Comparison of ENCODE assay signal across 8 cellular contexts in the genomic region with DNA sequence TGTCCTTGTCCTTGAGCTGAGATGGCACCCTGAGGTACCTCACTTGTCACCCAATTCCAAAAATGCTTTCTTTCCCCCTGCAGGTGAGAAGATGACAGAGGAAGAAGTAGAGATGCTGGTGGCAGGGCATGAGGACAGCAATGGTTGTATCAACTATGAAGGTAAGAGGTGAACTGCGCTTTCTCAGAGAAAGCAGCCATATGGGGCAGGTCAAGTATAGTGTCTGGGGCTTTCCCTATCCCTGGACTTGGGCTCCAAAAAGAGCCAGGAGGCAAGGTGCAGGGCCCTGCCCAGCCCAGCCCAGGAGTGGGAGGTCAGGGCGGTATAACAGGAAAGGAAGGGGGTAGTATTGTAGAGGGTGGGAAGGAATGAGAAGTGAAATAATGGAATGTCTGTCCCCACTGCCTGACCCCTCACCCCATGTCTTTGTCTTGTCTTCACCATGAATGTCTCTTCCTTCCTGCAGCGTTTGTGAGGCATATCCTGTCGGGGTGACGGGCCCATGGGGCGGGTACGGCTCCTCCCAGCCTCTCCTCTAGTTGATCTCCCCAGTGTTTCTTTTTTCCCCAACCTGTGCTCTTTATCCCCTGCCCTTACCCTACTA. TPM values are rescaled to one million over a fixed set of nuclear protein-coding genes. Genes with fewer than 3 reads are reported as not detected.
A peak's percentile ranks its signal among the peaks of the same experiment; 100 is the strongest.
DNase-seq lines count a peak whose midpoint lies in the region; ATAC-seq lines count a peak whose summit lies in the region.

No MANE protein-coding gene starts in this region.

- H3K4me2 ChIP-seq in trophoblast cell (ENCODE audit: low read length): peak overlapping the region; percentile 83

- H2BK5ac ChIP-seq in trophoblast cell (ENCODE audit: low read depth, low read length, poor library complexity): no peak overlapping the region

- H2BK120ac ChIP-seq in trophoblast cell (ENCODE audit: insufficient read depth, low read length, poor library complexity): no peak overlapping the region

- peak overlapping the region; percentile 50 for H3K4me3 ChIP-seq in trophoblast cell (ENCODE audit: low read depth, low read length)

- no peak overlapping the region for H3K18ac ChIP-seq in trophoblast cell (ENCODE audit: low read length)

- H2BK12ac ChIP-seq in trophoblast cell (ENCODE audit: low read length): no peak overlapping the region

- H3K9me3 ChIP-seq in trophoblast cell (ENCODE audit: insufficient read depth, low read depth, low read length): peaks cover 4% of the 10 kb centered on the region

- H3K36me3 ChIP-seq in trophoblast cell (ENCODE audit: control insufficient read depth in 1 of 2, insufficient read depth in 2 of 2, low read length in 2 of 2): peaks cover 52 to 61% of the 10 kb centered on the region in 2 experiments

- H3K9me3 Mint-ChIP-seq in IgD-negative memory B cell: no peaks in the 10 kb centered on the region

- H4K91ac ChIP-seq in trophoblast cell (ENCODE audit: low read depth, low read length): no peak overlapping the region

- H3K27ac ChIP-seq in epithelial cell of prostate (peak overlapping the region; percentile 94), trophoblast cell (ENCODE audit: low read depth, low read length) (peak overlapping the region; percentile 18)

- no peak overlapping the region for H4K8ac ChIP-seq in trophoblast cell (ENCODE audit: low read depth, low read length)

- peak overlapping the region; percentile 59 for H3K4ac ChIP-seq in trophoblast cell (ENCODE audit: low read depth, low read length)

- H3K4me1 Mint-ChIP-seq in IgD-negative memory B cell: peaks cover 18 to 27% (median 25%) of the 10 kb centered on the region in 3 donors

- H3K14ac ChIP-seq in trophoblast cell (ENCODE audit: low read length): peak overlapping the region; percentile 15

- H2AFZ ChIP-seq in trophoblast cell (ENCODE audit: insufficient read depth, low read length, poor library complexity): no peak overlapping the region

- peak overlapping the region; percentile 79 for H3K9ac ChIP-seq in trophoblast cell (ENCODE audit: low read length)

- H3K23ac ChIP-seq in trophoblast cell (ENCODE audit: low read length): no peak overlapping the region

- ATAC-seq in GM18868 (IDR thresholded peaks at IDR 0.05; ENCODE audit: unreplicated experiment): no peak

- H3K4me3 Mint-ChIP-seq in IgD-negative memory B cell: peak overlapping the region; percentile 79 to 100 (median 94)

- DNase-seq in activated CD8-positive, alpha-beta memory T cell treated with anti-CD3 and anti-CD28 coated beads for 1 hour (ENCODE audit: extremely low read depth in 1 of 2, low read depth in 1 of 2): peak; percentile 33 to 42
- DNase-seq in epithelial cell of prostate (ENCODE audit: low read depth, low spot score) (no peak), trophoblast cell (peak; percentile 40 to 62), GOT3 (lab: John Stamatoyannopoulos, UW) (no peak), Ammon's horn (ENCODE audit: low spot score) (no peak), DMS114 treated with DMSO at 0.1 percent for 48 hours (lab: John Stamatoyannopoulos, UW; ENCODE audit: unreplicated experiment) (no peak)

- H3K27me3 ChIP-seq in trophoblast cell (ENCODE audit: insufficient read depth, low read length): no peaks in the 10 kb centered on the region

- peaks cover 23 to 24% of the 10 kb centered on the region in 2 experiments for H3K4me1 ChIP-seq in trophoblast cell (ENCODE audit: control insufficient read depth in 1 of 2, insufficient read depth in 2 of 2, low read length in 2 of 2)

- H3K27me3 Mint-ChIP-seq in IgD-negative memory B cell: no peaks in the 10 kb centered on the region

- peaks cover 15% of the 10 kb centered on the region for H3K79me1 ChIP-seq in trophoblast cell (ENCODE audit: low read length)

- no peak overlapping the region for H2AK5ac ChIP-seq in trophoblast cell (ENCODE audit: low read length)

- H3K79me2 ChIP-seq in trophoblast cell (ENCODE audit: control insufficient read depth, insufficient read depth, low read length, poor library complexity): peaks cover 19% of the 10 kb centered on the region

- no CpG with 5 or more reads among the region's 7 CpGs for WGBS in trophoblast cell (ENCODE audit: extremely low coverage, insufficient coverage, insufficient read length)

- H3K36me3 Mint-ChIP-seq in IgD-negative memory B cell: peaks cover 4% of the 10 kb centered on the region

- H3K27ac Mint-ChIP-seq in IgD-negative memory B cell: peak overlapping the region; percentile 64 to 97 (median 87)

- H4K12ac ChIP-seq in trophoblast cell (ENCODE audit: low read depth, low read length): no peak overlapping the region

RNA-seq across cellular contexts. Expression of gene MYL6, which starts 2.1 kb away (rescaled TPM):
- polyA plus RNA-seq in IgD-negative memory B cell: 1,656 TPM
- 2,027 and 2,059 TPM in 2 replicates for polyA plus RNA-seq in trophoblast cell (2013)

RNA-seq across cellular contexts. Expression of gene MYL6B, which starts 7.9 kb away (rescaled TPM):
- polyA plus RNA-seq in IgD-negative memory B cell: 25.2 TPM
- polyA plus RNA-seq in trophoblast cell (2013): 91.8 and 91.9 TPM in 2 replicates

RNA-seq across cellular contexts. Expression of gene SMARCC2, which starts 29.0 kb away (rescaled TPM):
- 81.9 TPM for polyA plus RNA-seq in IgD-negative memory B cell
- 34.7 and 35.1 TPM in 2 replicates for polyA plus RNA-seq in trophoblast cell (2013)

RNA-seq across cellular contexts. Expression of gene ESYT1, which starts 32.2 kb away (rescaled TPM):
- polyA plus RNA-seq in IgD-negative memory B cell: 156 TPM
- 56.2 and 64.3 TPM in 2 replicates for polyA plus RNA-seq in trophoblast cell (2013)

RNA-seq across cellular contexts. Expression of gene ZC3H10, which starts 42.2 kb away (rescaled TPM):
- 2.9 TPM for polyA plus RNA-seq in IgD-negative memory B cell
- polyA plus RNA-seq in trophoblast cell (2013): 2.0 TPM in 2 replicates

Comparison
In these comparisons a context has a peak if more than half of its experiments do, and no peak if none do; other contexts are left out.
1. DNase-seq: peak in activated CD8-positive, alpha-beta memory T cell treated with anti-CD3 and anti-CD28 coated beads for 1 hour (2 of 2) and trophoblast cell (2 of 2); none in epithelial cell of prostate (single experiment), GOT3 (single experiment), Ammon's horn (single experiment) and DMS114 treated with DMSO at 0.1 percent for 48 hours (single experiment).